24 cellular contexts compared by ENCODE assay signal in genomic region chr7:144853542-144853941, GRCh38. TPM values are rescaled to one million over a fixed set of nuclear protein-coding genes. Genes with fewer than 3 reads are reported as not detected.
DNase-seq lines count a peak whose midpoint lies in the region; ATAC-seq, FAIRE-seq and TF ChIP-seq lines count a peak whose summit lies in the region.
"Had no signal": no experiment of that assay in that cellular context is flagged by ENCODE, and none has a peak within 500 bp of the region (broad histone marks: within the 10 kb centered on the region; RNA-seq: fewer than 3 reads in every experiment).

No MANE protein-coding gene starts in this region.

- H3K4me1 Mint-ChIP-seq in H9: peaks cover 9 to 10% of the 10 kb centered on the region in 2 experiments
- H3K4me1 Mint-ChIP-seq: CD4-positive, alpha-beta memory T cell had no signal

- H3K36me3 ChIP-seq in OCI-LY3 (replicated peaks; ENCODE audit: low read depth, low read length) (no peaks in the 10 kb centered on the region), keratinocyte (ENCODE audit: control insufficient read depth in 2 of 2, extremely low read depth in 1 of 2, insufficient read depth in 2 of 2, low read length in 2 of 2) (no peaks in the 10 kb centered on the region), aorta (ENCODE audit: control insufficient read depth in 1 of 2, insufficient read depth in 2 of 2, low read length in 1 of 2) (no peaks in the 10 kb centered on the region)

- no peaks in the 10 kb centered on the region for H3K79me1 ChIP-seq in H9 (ENCODE audit: insufficient read depth, low read depth, low read length, poor library complexity, severe bottlenecking)

- no peak overlapping the region for H3K56ac ChIP-seq in H9 (ENCODE audit: insufficient read length, low read depth, low read length)

- no peaks in the 10 kb centered on the region for H3K27me3 ChIP-seq in H9 (ENCODE audit: insufficient read depth, low read length)
- H3K27me3 ChIP-seq in OCI-LY3 (ENCODE audit: low read depth, low read length): no peaks in the 10 kb centered on the region
- H3K27me3 ChIP-seq in keratinocyte (ENCODE audit: control insufficient read depth, extremely low read depth, insufficient read depth, low read length): no peaks in the 10 kb centered on the region
- no peaks in the 10 kb centered on the region for H3K27me3 ChIP-seq in aorta (ENCODE audit: control insufficient read depth in 1 of 2, insufficient read depth in 2 of 2, low read length in 1 of 2)

- H4K91ac ChIP-seq in H9 (ENCODE audit: insufficient read length, low read depth, low read length): no peak overlapping the region

- DNase-seq in H9 (no peak), keratinocyte (ENCODE audit: low read depth, low spot score) (peak; percentile 38), aorta (no peak), NCI-H187 treated with DMSO at 0.1 percent for 48 hours (lab: John Stamatoyannopoulos, UW) (no peak)
- DNase-seq: C1 segment of cervical spinal cord; CD4-positive, alpha-beta memory T cell; COR-L47; DMS 273 treated with DMSO at 0.1 percent for 48 hours; DMS79 treated with DMSO at 0.1 percent for 48 hours; GF-D8; Kasumi-1; NCI-H1105 treated with DMSO at 0.1 percent for 48 hours; NCI-H2081; NCI-H2227 treated with DMSO at 0.1 percent for 48 hours; NCI-H69; RPMI8226; SHP77 treated with DMSO at 0.1 percent for 48 hours; SW 1271 had no signal

- no peak overlapping the region for H3K4ac ChIP-seq in H9 (ENCODE audit: low read depth, low read length)

- H3K9ac ChIP-seq in H9 (ENCODE audit: extremely low read depth, insufficient read length, low read length): no peak overlapping the region
- H3K9ac ChIP-seq in OCI-LY3 (ENCODE audit: low read length): no peak overlapping the region
- H3K9ac ChIP-seq in keratinocyte (ENCODE audit: control insufficient read depth, extremely low read depth, insufficient read depth, low read length): no peak overlapping the region

- peaks cover 0 to 2% of the 10 kb centered on the region in 2 experiments; a peak in 1 of 5 replicates for H3K9me3 Mint-ChIP-seq in H9

- no peak overlapping the region for H4K5ac ChIP-seq in H9 (ENCODE audit: insufficient read length, low read depth, low read length)

- H3K18ac ChIP-seq in H9 (ENCODE audit: insufficient read length, low read depth, low read length): no peak overlapping the region

- intact Hi-C loops in aorta (cut with DNase I): no loop called here

- no peaks in the 10 kb centered on the region for H3K79me2 ChIP-seq in H9 (ENCODE audit: insufficient read depth, low read length)
- no peaks in the 10 kb centered on the region for H3K79me2 ChIP-seq in OCI-LY3 (ENCODE audit: low read length)
- H3K79me2 ChIP-seq in keratinocyte (ENCODE audit: control insufficient read depth, insufficient read depth, low read length): no peaks in the 10 kb centered on the region

- H3K14ac ChIP-seq in H9 (ENCODE audit: insufficient read depth, low read length): no peak overlapping the region

- H3K36me3 Mint-ChIP-seq in H9 (ENCODE audit: insufficient read depth in 1 of 3, low read depth in 3 of 3): peaks cover 0 to 3% (median 0%) of the 10 kb centered on the region in 3 experiments; a peak in 1 of 7 replicates

- H3K27me3 Mint-ChIP-seq in H9 (ENCODE audit: low read depth): no peaks in the 10 kb centered on the region
- H3K27me3 Mint-ChIP-seq: CD4-positive, alpha-beta memory T cell had no signal

- no peaks in the 10 kb centered on the region for H3K9me1 ChIP-seq in keratinocyte (ENCODE audit: control insufficient read depth, extremely low read depth, insufficient read depth, low read length)

- TF ChIP-seq CTCF in H9 (conservative IDR thresholded peaks at IDR 0.05) (no peak), OCI-LY3 (IDR thresholded peaks at IDR 0.05; ENCODE audit: low read depth, low read length) (no peak), keratinocyte (optimal IDR thresholded peaks at IDR 0.05 in 1 of 3, IDR thresholded peaks at IDR 0.05 in 1 of 3, conservative IDR thresholded peaks at IDR 0.05 in 1 of 3; ENCODE audit: extremely low read depth in 1 of 3, insufficient read depth in 2 of 3, low read length in 3 of 3) (no peak)

- H3K4me3 ChIP-seq in OCI-LY3 (ENCODE audit: low read length) (peak overlapping the region; percentile 59), keratinocyte (ENCODE audit: control insufficient read depth in 2 of 3, extremely low read depth in 1 of 3, insufficient read depth in 2 of 3, low read depth in 1 of 3, low read length in 3 of 3) (peak overlapping the region in 1 of 3 experiments; percentile 41), aorta (ENCODE audit: low read length in 2 of 2) (no peak overlapping the region)
- H3K4me3 ChIP-seq: K562 had no signal

- no peak overlapping the region for H2BK20ac ChIP-seq in H9 (ENCODE audit: low read depth, low read length, poor library complexity, severe bottlenecking)

- FAIRE-seq in keratinocyte (lab: Jason Lieb, UNC): peak; percentile 32
- FAIRE-seq: GM12891, K562 had no signal

- H2BK5ac ChIP-seq in H9 (ENCODE audit: insufficient read length, low read length): no peak overlapping the region

- WGBS in H9 (ENCODE audit: extremely low coverage, insufficient read length, low lambda C conversion rate): no CpG with 5 or more reads among the region's 8 CpGs
- WGBS in aorta, 2 donors: 82 to 83% methylated on average over 8 of the region's 8 CpGs

- no peak overlapping the region for H3K23ac ChIP-seq in H9 (ENCODE audit: insufficient read length, low read depth, low read length)

- H2BK15ac ChIP-seq in H9 (ENCODE audit: low read depth, low read length): no peak overlapping the region

- H3K4me1 ChIP-seq in H9 (ENCODE audit: insufficient read depth, low read length) (no peaks in the 10 kb centered on the region; the same call in 1 of the 2 replicates), OCI-LY3 (ENCODE audit: low read length) (0 out of 2 replicates have a peak, but pooled peaks cover 3% of the 10 kb centered on the region), keratinocyte (ENCODE audit: control insufficient read depth, extremely low read depth, insufficient read depth, low read length) (no peaks in the 10 kb centered on the region), aorta (ENCODE audit: control insufficient read depth in 1 of 2, insufficient read depth in 2 of 2, low read length in 2 of 2) (no peaks in the 10 kb centered on the region)

- H4K8ac ChIP-seq in H9 (replicated peaks; ENCODE audit: insufficient read length, low read depth, low read length): no peak overlapping the region

- peak; percentile 44; the same call in 2 of the 3 replicates for ATAC-seq in SK-N-SH treated with all-trans-retinoic acid at 6 μM for 48 hours
- no peak for ATAC-seq in aorta (ENCODE audit: low FRiP score)
- no peak for ATAC-seq in HG02973 (IDR thresholded peaks at IDR 0.05; ENCODE audit: unreplicated experiment)
- ATAC-seq: K562 had no signal

- H2BK120ac ChIP-seq in H9 (ENCODE audit: low read depth, low read length, poor library complexity, severe bottlenecking): no peak overlapping the region

- H3K27ac ChIP-seq in H9 (ENCODE audit: insufficient read length, low read depth, low read length): no peak overlapping the region
- no peak overlapping the region for H3K27ac ChIP-seq in OCI-LY3 (ENCODE audit: low read length)
- H3K27ac ChIP-seq in keratinocyte (ENCODE audit: control insufficient read depth, insufficient read depth, low read length): no peak overlapping the region
- no peak overlapping the region for H3K27ac ChIP-seq in aorta (ENCODE audit: low read depth in 1 of 2, low read length in 2 of 2)

- H2AK5ac ChIP-seq in H9 (ENCODE audit: insufficient read length, low read length): no peak overlapping the region

- no peak overlapping the region for H2AFZ ChIP-seq in H9 (ENCODE audit: low read length)
- H2AFZ ChIP-seq in OCI-LY3 (ENCODE audit: low read depth, low read length): peak overlapping the region; percentile 43
- H2AFZ ChIP-seq in keratinocyte (ENCODE audit: control insufficient read depth, low read length): peak overlapping the region; percentile 81

- H4K20me1 ChIP-seq in H9 (ENCODE audit: control insufficient read depth, insufficient read depth, insufficient read length) (no peaks in the 10 kb centered on the region), OCI-LY3 (ENCODE audit: insufficient read depth, low read length) (no peaks in the 10 kb centered on the region), keratinocyte (ENCODE audit: control insufficient read depth, extremely low read depth, insufficient read depth, low read length) (no peaks in the 10 kb centered on the region)

- H3K4me2 ChIP-seq in H9 (ENCODE audit: insufficient read depth, insufficient read length, low read length) (no peak overlapping the region), OCI-LY3 (ENCODE audit: low read length) (peak overlapping the region; percentile 64), keratinocyte (ENCODE audit: control insufficient read depth, extremely low read depth, insufficient read depth, low read depth, low read length) (peak overlapping the region; percentile 74)

- H3K4me3 Mint-ChIP-seq in H9: no peak overlapping the region
- H3K4me3 Mint-ChIP-seq: CD4-positive, alpha-beta memory T cell; T-helper 1 cell treated with Interleukin-12 subunit alpha and Interleukin-12 subunit beta and Interleukin-4 antibody, amounts not matched to agents 30 μg/mL and 1 μg/mL, for 36 hours had no signal

- H2BK12ac ChIP-seq in H9 (ENCODE audit: insufficient read length, low read depth, low read length): no peak overlapping the region

- H3K9me3 ChIP-seq in H9 (ENCODE audit: control insufficient read depth, low read depth, low read length) (no peaks in the 10 kb centered on the region), OCI-LY3 (ENCODE audit: insufficient read depth, low read length) (no peaks in the 10 kb centered on the region), keratinocyte (ENCODE audit: control insufficient read depth, low read depth, low read length) (no peaks in the 10 kb centered on the region), aorta (ENCODE audit: control insufficient read depth, low read length) (no peaks in the 10 kb centered on the region)

- H3K23me2 ChIP-seq in H9 (ENCODE audit: insufficient read length, low read depth, low read length, poor library complexity, severe bottlenecking): no peaks in the 10 kb centered on the region

- H3T11ph ChIP-seq in H9 (ENCODE audit: low read length): peak overlapping the region; percentile 53

- H3K27ac Mint-ChIP-seq in H9: no peak overlapping the region
- H3K27ac Mint-ChIP-seq: T-helper 1 cell treated with Interleukin-12 subunit alpha and Interleukin-12 subunit beta and Interleukin-4 antibody, amounts not matched to agents 30 μg/mL and 1 μg/mL, for 36 hours had no signal

- dilution Hi-C loops in keratinocyte (cut with MboI; ENCODE audit: extremely low pct_ligation_motif_present, low sequenced_read_pairs): no loop called here

RNA-seq across cellular contexts. Expression of gene TPK1, which starts 17.7 kb away (rescaled TPM):
- total RNA-seq in H9 (2021): 3.1 and 4.2 TPM in 2 replicates
- polyA plus RNA-seq in keratinocyte: 1.6 to 2.0 TPM (median 1.9 TPM) in 3 replicates
- polyA plus RNA-seq in keratinocyte (2011; ENCODE audit: low read depth): 0.66 TPM
- polyA plus RNA-seq in keratinocyte (2011; cell fraction: cytosol; rRNA removed): 1.1 and 2.2 TPM in 2 replicates
- 1.2 and 1.8 TPM in 2 replicates for polyA plus RNA-seq in keratinocyte (2011; cell fraction: nucleus; rRNA removed)
- 0.42 and 0.87 TPM in 2 replicates for polyA plus RNA-seq in keratinocyte (2012; ENCODE audit: low replicate concordance)
- 1.3 to 4.6 TPM (median 3.0 TPM) in 3 replicates for polyA minus RNA-seq in keratinocyte
- polyA minus RNA-seq in keratinocyte (2011; cell fraction: cytosol; rRNA and poly(A)+ RNA removed): 0.96 TPM
- polyA minus RNA-seq in keratinocyte (2011; cell fraction: nucleus; rRNA and poly(A)+ RNA removed): 1.2 and 3.9 TPM in 2 replicates
- 10 to 100 TPM; 11.5 to 14.1 TPM for total RNA-seq in aorta
- polyA plus RNA-seq in aorta: 10 to 100 TPM in 1 of 2 donors, 1 to 10 TPM in 1; 6.7 to 13.3 TPM
